Comparison of ENCODE assay signal across 8 cellular contexts in genomic region chr10:123582084-123582989, GRCh38.
DNase-seq lines count a peak whose midpoint lies in the region; ATAC-seq and TF ChIP-seq lines count a peak whose summit lies in the region.

No MANE protein-coding gene starts in this region.

- DNase-seq in 8988T (peak; percentile 66), LNCaP clone FGC (ENCODE audit: low read depth) (peak; percentile 40), SKM-1 (lab: John Stamatoyannopoulos, UW; ENCODE audit: unreplicated experiment) (peak; percentile 2), adrenal gland (peak; percentile 75 to 91 (median 83)), left ventricle myocardium inferior (peak; percentile 67), putamen (ENCODE audit: low spot score) (peak; percentile 38)

- H3K9me3 ChIP-seq in adrenal gland (replicated peaks in 1 of 3) (no peaks in the 10 kb centered on the region), left ventricle myocardium inferior (replicated peaks) (no peaks in the 10 kb centered on the region)

- H3K4me1 ChIP-seq in adrenal gland (replicated peaks in 1 of 2) (peaks cover 0 to 5% of the 10 kb centered on the region in 2 donors), left ventricle myocardium inferior (no peaks in the 10 kb centered on the region)

- H3K36me3 ChIP-seq in adrenal gland (replicated peaks in 1 of 2) (no peaks in the 10 kb centered on the region), left ventricle myocardium inferior (no peaks in the 10 kb centered on the region)

- WGBS in adrenal gland, 4 donors = 21 to 37% (median 25%) methylated on average over 4 to 6 of the region's 6 CpGs

- H3K27ac ChIP-seq in adrenal gland = no peak overlapping the region
- no peak overlapping the region for H3K27ac ChIP-seq in left ventricle myocardium inferior (replicated peaks)

- intact Hi-C loops in adrenal gland (cut with DNase I) (loop anchor here (5.0 to 10.0 kb wide), 2 partner anchors 385 to 802 kb away; no protein-coding TSS in a partner anchor), left ventricle myocardium inferior (cut with micrococcal nuclease) (loop anchor here (2.0 kb wide), 1 partner anchor 384 kb away; no protein-coding TSS in a partner anchor)

- ATAC-seq in GM21390 (IDR thresholded peaks at IDR 0.05; ENCODE audit: unreplicated experiment) = no peak

- peaks cover 22% of the 10 kb centered on the region for H3K27me3 ChIP-seq in adrenal gland
- H3K27me3 ChIP-seq in left ventricle myocardium inferior (ENCODE audit: low read depth) = peaks cover 94% of the 10 kb centered on the region

- no peak for TF ChIP-seq POLR2A in adrenal gland (IDR thresholded peaks at IDR 0.05)

- no peak overlapping the region for H3K4me3 ChIP-seq in GM12875 (ENCODE audit: low read depth, low read length)
- no peak overlapping the region for H3K4me3 ChIP-seq in LNCaP clone FGC (ENCODE audit: low read depth, low read length)
- H3K4me3 ChIP-seq in adrenal gland = no peak overlapping the region
- no peak overlapping the region for H3K4me3 ChIP-seq in left ventricle myocardium inferior

- peak; percentile 89 for TF ChIP-seq CTCF in GM12875 (IDR thresholded peaks at IDR 0.05; ENCODE audit: borderline replicate concordance, insufficient read depth, low read depth, low read length)
- TF ChIP-seq CTCF in LNCaP clone FGC (IDR thresholded peaks at IDR 0.05; ENCODE audit: control insufficient read depth, extremely low read depth, insufficient read depth) = peak; percentile 89
- peak; percentile 61 to 84 (median 75) for TF ChIP-seq CTCF in adrenal gland (IDR thresholded peaks at IDR 0.05)
- peak; percentile 87 for TF ChIP-seq CTCF in left ventricle myocardium inferior (IDR thresholded peaks at IDR 0.05; ENCODE audit: borderline replicate concordance)

Comparison
In these comparisons a context has a peak if more than half of its experiments do, and no peak if none do; other contexts are left out.
1. DNase-seq: peak in every context shown above with its lines; median percentile 83 in adrenal gland; 67 in left ventricle myocardium inferior; 66 in 8988T; 40 in LNCaP clone FGC; 38 in putamen; 2 in SKM-1.